ENCODE assay signal across 23 cellular contexts in genomic region chr12:115443351-115443938, GRCh38.
"Had no signal": no experiment of that assay in that cellular context is flagged by ENCODE, and none has a peak within 500 bp of the region (broad histone marks: within the 10 kb centered on the region; RNA-seq: fewer than 3 reads in every experiment).

No MANE protein-coding gene starts in this region.

- H3K4me1 ChIP-seq: spleen, tibial nerve had no signal

- H3K4me3 ChIP-seq: dorsolateral prefrontal cortex, esophagus muscularis mucosa, gastrocnemius medialis, heart right ventricle, left ventricle myocardium inferior, lower lobe of right lung, spleen, tibial nerve had no signal

- H3K27ac ChIP-seq: dorsolateral prefrontal cortex, esophagus muscularis mucosa, gastrocnemius medialis, heart right ventricle, left ventricle myocardium inferior, lower lobe of right lung, spleen, tibial nerve had no signal

- H3K9me3 Mint-ChIP-seq: memory B cell; stimulated activated memory B cell treated with anti-CD40 and anti-IgM and Interleukin-4, amounts not matched to agents 10 μg/mL and 1 μg/mL and 100 μg/mL, for 72 hours; stimulated activated naive CD8-positive, alpha-beta T cell treated with anti-CD3 and anti-CD28 coated beads, Interleukin-15, Interleukin-2, amounts not matched to agents 100 ng/mL and 50 ng/mL, for 24 hours had no signal

- H3K36me3 Mint-ChIP-seq: memory B cell; mesothelial cell of epicardium; natural killer cell; stimulated activated memory B cell treated with anti-CD40 and anti-IgM and Interleukin-4, amounts not matched to agents 10 μg/mL and 1 μg/mL and 100 μg/mL, for 72 hours had no signal

- H3K4me1 Mint-ChIP-seq: memory B cell; natural killer cell; neural crest cell; stimulated activated memory B cell treated with anti-CD40 and anti-IgM and Interleukin-4, amounts not matched to agents 10 μg/mL and 1 μg/mL and 100 μg/mL, for 72 hours had no signal

- ATAC-seq: gastrocnemius medialis; heart right ventricle; lower lobe of right lung; natural killer cell; stimulated activated memory B cell treated with anti-CD40 and anti-IgM and Interleukin-4, amounts not matched to agents 10 μg/mL and 1 μg/mL and 100 μg/mL, for 72 hours had no signal

- H3K27ac Mint-ChIP-seq: memory B cell; mesothelial cell of epicardium; natural killer cell; stimulated activated memory B cell treated with anti-CD40 and anti-IgM and Interleukin-4, amounts not matched to agents 10 μg/mL and 1 μg/mL and 100 μg/mL, for 72 hours; stimulated activated naive CD8-positive, alpha-beta T cell treated with anti-CD3 and anti-CD28 coated beads, Interleukin-15, Interleukin-2, amounts not matched to agents 100 ng/mL and 50 ng/mL, for 24 hours had no signal

- H3K27me3 Mint-ChIP-seq: memory B cell; stimulated activated memory B cell treated with anti-CD40 and anti-IgM and Interleukin-4, amounts not matched to agents 10 μg/mL and 1 μg/mL and 100 μg/mL, for 72 hours; stimulated activated naive CD8-positive, alpha-beta T cell treated with anti-CD3 and anti-CD28 coated beads, Interleukin-15, Interleukin-2, amounts not matched to agents 100 ng/mL and 50 ng/mL, for 24 hours had no signal

- DNase-seq: cortex of kidney; dorsolateral prefrontal cortex; effector CD8-positive, alpha-beta T cell; gastrocnemius medialis; heart right ventricle; hypothalamus; left ventricle myocardium inferior; lower lobe of right lung; natural killer cell; posterior cingulate gyrus; spleen; stimulated activated CD4-positive, alpha-beta T cell treated with anti-CD3 and anti-CD28 coated beads, Interleukin-15, amount 100 ng/mL, for 24 hours; stimulated activated CD4-positive, alpha-beta T cell treated with anti-CD3 and anti-CD28 coated beads, Interleukin-1b, Interleukin-23, amount 100 ng/mL, for 48 hours; stimulated activated CD4-positive, alpha-beta T cell treated with anti-CD3 and anti-CD28 coated beads, Interleukin-4, amount 100 ng/mL, for 24 hours had no signal

- H3K4me3 Mint-ChIP-seq: memory B cell; mesothelial cell of epicardium; natural killer cell; neural crest cell; stimulated activated memory B cell treated with anti-CD40 and anti-IgM and Interleukin-4, amounts not matched to agents 10 μg/mL and 1 μg/mL and 100 μg/mL, for 72 hours; stimulated activated naive CD8-positive, alpha-beta T cell treated with anti-CD3 and anti-CD28 coated beads, Interleukin-15, Interleukin-2, amounts not matched to agents 100 ng/mL and 50 ng/mL, for 24 hours had no signal

- H3K36me3 ChIP-seq: esophagus muscularis mucosa, gastrocnemius medialis, heart right ventricle, left ventricle myocardium inferior, lower lobe of right lung, spleen, tibial nerve had no signal

- FAIRE-seq: endometrium, islet of Langerhans had no signal

- H3K9me3 ChIP-seq: esophagus muscularis mucosa, gastrocnemius medialis, heart right ventricle, lower lobe of right lung, spleen, tibial nerve had no signal
